ENCODE assay signal across 8 cellular contexts in the genomic region with DNA sequence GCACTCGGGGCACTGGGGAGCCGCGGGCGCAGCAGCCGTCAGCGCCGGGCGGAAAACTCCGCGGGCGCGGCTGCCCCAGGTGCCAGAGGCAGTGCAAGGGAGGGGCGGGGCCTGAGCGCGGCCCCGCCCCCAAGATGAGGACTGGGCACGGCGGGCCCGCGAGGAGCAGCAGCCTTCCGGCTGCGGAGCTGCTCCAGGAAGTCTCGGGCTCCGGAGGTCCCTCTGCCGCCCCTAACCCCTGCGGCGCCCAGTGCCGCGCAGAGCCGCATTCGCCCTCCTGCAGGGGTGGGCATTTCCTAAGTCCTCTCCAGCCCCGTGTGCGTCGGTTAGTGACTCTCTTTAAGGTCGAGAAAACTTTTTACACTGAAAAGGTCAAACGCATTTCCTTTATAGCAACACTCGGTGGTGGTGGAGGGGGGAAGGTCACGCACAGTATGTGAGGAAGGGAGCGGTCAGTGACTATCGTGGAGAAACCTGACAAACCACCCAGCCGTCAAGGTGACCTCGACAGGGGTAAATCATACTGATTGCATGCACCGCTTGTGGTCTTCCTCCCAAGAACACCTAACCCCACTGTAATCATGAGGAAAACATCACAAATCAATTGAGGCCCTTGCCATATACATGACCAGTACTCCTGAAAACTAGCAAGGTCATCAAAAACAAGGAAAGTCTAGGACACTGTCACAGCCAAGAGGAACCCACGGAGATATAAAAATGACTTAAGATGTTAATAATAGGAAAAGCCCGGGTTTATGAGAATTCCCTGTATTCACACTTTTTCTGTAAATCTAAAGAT. TPM values are rescaled to one million over a fixed set of nuclear protein-coding genes. Genes with fewer than 3 reads are reported as not detected.
A peak's percentile ranks its signal among the peaks of the same experiment; 100 is the strongest.
DNase-seq lines count a peak whose midpoint lies in the region; ATAC-seq, FAIRE-seq and TF ChIP-seq lines count a peak whose summit lies in the region.

A gene (minus strand): TSS at position 60 of the 799 bp plus-strand sequence. CDS start 32,676 bp downstream, outside the sequence.

- POLR2A ChIA-PET in naive thymus-derived CD8-positive, alpha-beta T cell (lab: Charles Lee) = interaction anchor here (0.6 to 6.8 kb wide), 11 partner anchors 10 to 126 kb away, joined by 3 to 232 read pairs (median 3); no protein-coding TSS in a partner anchor

- 9 to 10% methylated on average over 10 of the region's 45 CpGs for WGBS in esophagus squamous epithelium, 2 donors

- FAIRE-seq in HTR-8/SVneo (lab: Jason Lieb, UNC) = no peak

- peaks cover 51% of the 10 kb centered on the region for H3K4me1 Mint-ChIP-seq in activated T-cell treated with anti-CD3 and anti-CD28 coated beads, Interleukin-2, amount 50 U/mL, for 24 hours (ENCODE audit: low read depth)
- H3K4me1 Mint-ChIP-seq in naive thymus-derived CD8-positive, alpha-beta T cell = peaks cover 37 to 60% (median 52%) of the 10 kb centered on the region in 4 donors

- no peaks in the 10 kb centered on the region for H3K27me3 Mint-ChIP-seq in activated T-cell treated with anti-CD3 and anti-CD28 coated beads, Interleukin-2, amount 50 U/mL, for 24 hours
- no peaks in the 10 kb centered on the region for H3K27me3 Mint-ChIP-seq in naive thymus-derived CD8-positive, alpha-beta T cell

- H3K4me1 ChIP-seq in esophagus squamous epithelium = peaks cover 38 to 78% (median 43%) of the 10 kb centered on the region in 3 donors

- peaks cover 34% of the 10 kb centered on the region for H3K36me3 Mint-ChIP-seq in activated T-cell treated with anti-CD3 and anti-CD28 coated beads, Interleukin-2, amount 50 U/mL, for 24 hours (ENCODE audit: low read depth)
- H3K36me3 Mint-ChIP-seq in naive thymus-derived CD8-positive, alpha-beta T cell = peaks cover 0 to 13% (median 0%) of the 10 kb centered on the region in 3 donors

- peak; percentile 76 for ATAC-seq in GM21360 (IDR thresholded peaks at IDR 0.05; ENCODE audit: unreplicated experiment)
- peak; percentile 83 to 84 for ATAC-seq in naive thymus-derived CD8-positive, alpha-beta T cell

- DNase-seq in D341Med (ENCODE audit: low spot score) (peak; percentile 86), HTR-8/SVneo (ENCODE audit: insufficient read length, low spot score) (peak; percentile 89), OCI-M1 (lab: John Stamatoyannopoulos, UW) (peak; percentile 93), esophagus squamous epithelium (lab: John Stamatoyannopoulos, UW) (no peak)
- peak; percentile 89 for DNase-seq in activated T-cell treated with anti-CD3 and anti-CD28 coated beads, Interleukin-2, amount 50 U/mL, for 24 hours
- peak; percentile 72 to 92 (median 84) for DNase-seq in naive thymus-derived CD8-positive, alpha-beta T cell
- peak; percentile 73 for DNase-seq in stimulated activated naive CD4-positive, alpha-beta T cell treated with Interleukin-2 at 50 U/mL for 16 hours (lab: John Stamatoyannopoulos, UW)

- H3K27ac Mint-ChIP-seq in activated T-cell treated with anti-CD3 and anti-CD28 coated beads, Interleukin-2, amount 50 U/mL, for 24 hours = peak within 1 kb of the TSS; percentile 93
- peak within 1 kb of the TSS; percentile 93 to 98 (median 97) for H3K27ac Mint-ChIP-seq in naive thymus-derived CD8-positive, alpha-beta T cell

- no peaks in the 10 kb centered on the region for H3K9me3 Mint-ChIP-seq in activated T-cell treated with anti-CD3 and anti-CD28 coated beads, Interleukin-2, amount 50 U/mL, for 24 hours
- H3K9me3 Mint-ChIP-seq in naive thymus-derived CD8-positive, alpha-beta T cell = no peaks in the 10 kb centered on the region

- TF ChIP-seq CTCF in esophagus squamous epithelium (IDR thresholded peaks at IDR 0.05) = peak in 1 of 6 experiments; percentile 7

- intact Hi-C loops in esophagus squamous epithelium (cut with DNase I) = loop anchor here (5.0 kb wide), 1 partner anchor 58 kb away; no protein-coding TSS in a partner anchor

- peak within 1 kb of the TSS; percentile 66 to 95 (median 89) for H3K4me3 ChIP-seq in esophagus squamous epithelium

- H3K27ac ChIP-seq in esophagus squamous epithelium = peak within 1 kb of the TSS; percentile 98 to 100 (median 100)

- no peaks in the 10 kb centered on the region for H3K27me3 ChIP-seq in esophagus squamous epithelium

- H3K4me3 Mint-ChIP-seq in activated T-cell treated with anti-CD3 and anti-CD28 coated beads, Interleukin-2, amount 50 U/mL, for 24 hours = peak within 1 kb of the TSS; percentile 92
- peak within 1 kb of the TSS; percentile 80 to 99 (median 96) for H3K4me3 Mint-ChIP-seq in naive thymus-derived CD8-positive, alpha-beta T cell

- peaks cover 0 to 10% (median 0%) of the 10 kb centered on the region in 3 donors for H3K36me3 ChIP-seq in esophagus squamous epithelium

- peak in 3 of 4 donors; percentile 10 to 97 (median 97) for TF ChIP-seq POLR2A in esophagus squamous epithelium (IDR thresholded peaks at IDR 0.05)

- no peaks in the 10 kb centered on the region for H3K9me3 ChIP-seq in esophagus squamous epithelium

RNA-seq across cellular contexts. Expression of the gene that starts here (rescaled TPM):
- total RNA-seq in esophagus squamous epithelium = 100 to 1,000 TPM; 131 to 243 (median 163) TPM
- 100 to 1,000 TPM; 199 to 225 TPM for total RNA-seq in naive thymus-derived CD8-positive, alpha-beta T cell
- 100 to 1,000 TPM; 199 to 294 (median 265) TPM for polyA plus RNA-seq in naive thymus-derived CD8-positive, alpha-beta T cell
